ENCODE assay signal across 8 cellular contexts in the genomic region with DNA sequence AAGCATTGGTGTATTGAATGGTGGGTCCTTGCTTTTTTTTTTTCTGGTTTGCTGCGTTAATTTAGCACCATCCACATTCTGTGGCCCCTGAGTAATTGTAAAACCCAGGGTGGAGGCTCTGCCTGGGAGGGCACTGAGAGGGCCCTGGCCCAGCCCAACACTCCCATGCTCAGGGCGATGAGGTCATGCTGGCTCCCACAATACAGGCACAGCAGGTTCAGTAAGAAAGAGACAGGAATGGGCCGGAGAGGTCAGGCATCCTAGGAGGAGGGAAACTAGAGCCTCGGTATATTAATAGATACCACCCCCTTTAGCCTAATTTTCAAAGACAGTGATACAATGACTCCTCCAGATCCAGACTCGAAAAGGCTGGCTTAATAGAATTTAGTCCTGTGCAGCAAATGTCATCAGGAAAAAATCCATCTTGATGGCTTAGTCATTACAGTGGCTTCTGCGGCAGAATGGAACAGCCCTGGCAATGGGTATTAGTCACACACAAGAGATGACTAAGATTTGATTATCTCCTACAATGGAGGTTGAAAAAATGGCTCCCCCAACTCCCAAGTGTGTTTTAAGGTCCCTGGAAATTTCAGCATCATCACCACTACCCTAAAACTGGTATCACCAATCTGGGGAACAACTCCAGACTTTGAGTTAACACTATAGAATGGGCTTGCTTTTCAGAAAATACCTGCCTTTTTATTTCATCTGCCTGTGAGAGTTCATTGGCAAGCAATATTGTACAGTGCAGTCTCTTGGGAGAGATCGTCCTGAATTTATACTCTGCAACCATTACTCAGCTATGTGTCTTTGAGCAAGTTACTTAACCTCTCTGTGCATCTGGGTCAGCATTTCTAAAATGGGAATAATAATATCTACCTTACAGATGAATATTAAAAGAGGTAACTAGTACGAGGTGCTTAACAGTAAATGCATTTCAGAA. TPM values are rescaled to one million over a fixed set of nuclear protein-coding genes. Genes with fewer than 3 reads are reported as not detected.
DNase-seq lines count a peak whose midpoint lies in the region; ATAC-seq, FAIRE-seq and TF ChIP-seq lines count a peak whose summit lies in the region.

No MANE protein-coding gene starts in this region.

- 44 to 58% (median 50%) methylated on average over 8 of the region's 8 CpGs for WGBS in small intestine, 3 donors

- in situ Hi-C loops in KBM-7 (cut with MboI; ENCODE audit: low pct_unique_long_range_greater_than_20kb, low sequenced_read_pairs): no loop called here

- no peaks in the 10 kb centered on the region for H3K9me3 Mint-ChIP-seq in activated CD8-positive, alpha-beta T cell treated with anti-CD3 and anti-CD28 coated beads, Interleukin-2, amount 10 ng/mL, durations not matched to agents 7 days and 5 days (ENCODE audit: insufficient read depth)

- ATAC-seq in HG03520 (IDR thresholded peaks at IDR 0.05; ENCODE audit: unreplicated experiment) (peak; percentile 71), foreskin keratinocyte (peak; percentile 91), GM19035 (IDR thresholded peaks at IDR 0.05; ENCODE audit: unreplicated experiment) (no peak)
- ATAC-seq in activated CD8-positive, alpha-beta T cell treated with anti-CD3 and anti-CD28 coated beads, Interleukin-2, amount 10 ng/mL, durations not matched to agents 7 days and 5 days: peak; percentile 60

- H3K27me3 ChIP-seq in foreskin keratinocyte: no peaks in the 10 kb centered on the region
- no peaks in the 10 kb centered on the region for H3K27me3 ChIP-seq in small intestine (ENCODE audit: control insufficient read depth in 2 of 2, insufficient read depth in 2 of 2, low read length in 2 of 2)

- H3K4me3 Mint-ChIP-seq in activated CD8-positive, alpha-beta T cell treated with anti-CD3 and anti-CD28 coated beads, Interleukin-2, amount 10 ng/mL, durations not matched to agents 7 days and 5 days: no peak overlapping the region

- H3K4me3 ChIP-seq in skin epidermis (no peak overlapping the region), small intestine (ENCODE audit: low read depth in 1 of 2, low read length in 2 of 2) (no peak overlapping the region)

- no peak overlapping the region for H3K27ac Mint-ChIP-seq in activated CD8-positive, alpha-beta T cell treated with anti-CD3 and anti-CD28 coated beads, Interleukin-2, amount 10 ng/mL, durations not matched to agents 7 days and 5 days

- no peaks in the 10 kb centered on the region for H3K36me3 ChIP-seq in small intestine (ENCODE audit: control insufficient read depth in 2 of 2, insufficient read depth in 2 of 2, low read length in 2 of 2)

- peaks cover 43% of the 10 kb centered on the region for H3K4me1 ChIP-seq in foreskin keratinocyte
- H3K4me1 ChIP-seq in small intestine (ENCODE audit: control insufficient read depth in 2 of 2, insufficient read depth in 1 of 2, low read depth in 1 of 2, low read length in 1 of 2): peaks cover 0 to 4% of the 10 kb centered on the region in 2 donors

- H3K9me3 ChIP-seq in small intestine (ENCODE audit: control insufficient read depth, low read depth): no peaks in the 10 kb centered on the region

- CTCF ChIA-PET in activated CD8-positive, alpha-beta T cell treated with anti-CD3 and anti-CD28 coated beads, Interleukin-2, amount 10 ng/mL, durations not matched to agents 7 days and 5 days (lab: Charles Lee): interaction anchor here (0.9 to 1.8 kb wide), 3 partner anchors 18 to 1452 kb away, joined by 3 to 6 read pairs (median 3); no protein-coding TSS in a partner anchor

- no peaks in the 10 kb centered on the region for H3K27me3 Mint-ChIP-seq in activated CD8-positive, alpha-beta T cell treated with anti-CD3 and anti-CD28 coated beads, Interleukin-2, amount 10 ng/mL, durations not matched to agents 7 days and 5 days (ENCODE audit: low read depth)

- H3K27ac ChIP-seq in foreskin keratinocyte (peak overlapping the region; percentile 99), skin epidermis (peak overlapping the region in 20 of 21 experiments; percentile 12 to 87 (median 80)), small intestine (ENCODE audit: low read depth in 1 of 2, low read length in 1 of 2) (peak overlapping the region in 1 of 2 donors; percentile 36)

- no peaks in the 10 kb centered on the region for H3K36me3 Mint-ChIP-seq in activated CD8-positive, alpha-beta T cell treated with anti-CD3 and anti-CD28 coated beads, Interleukin-2, amount 10 ng/mL, durations not matched to agents 7 days and 5 days (ENCODE audit: low read depth)

- POLR2A ChIA-PET in activated CD8-positive, alpha-beta T cell treated with anti-CD3 and anti-CD28 coated beads, Interleukin-2, amount 10 ng/mL, durations not matched to agents 7 days and 5 days (lab: Charles Lee): no interaction called here

- DNase-seq in COLO829 (ENCODE audit: low spot score): peak; percentile 92
- DNase-seq in activated CD8-positive, alpha-beta T cell treated with anti-CD3 and anti-CD28 coated beads, Interleukin-2, amount 10 ng/mL, durations not matched to agents 7 days and 5 days: no peak
- peak; percentile 99 for DNase-seq in foreskin keratinocyte
- no peak for DNase-seq in small intestine
- DNase-seq in KBM-7: no peak

- TF ChIP-seq CTCF in foreskin keratinocyte (conservative IDR thresholded peaks at IDR 0.05): peak; percentile 29

- H3K4me1 Mint-ChIP-seq in activated CD8-positive, alpha-beta T cell treated with anti-CD3 and anti-CD28 coated beads, Interleukin-2, amount 10 ng/mL, durations not matched to agents 7 days and 5 days (ENCODE audit: low read depth): peaks cover 16% of the 10 kb centered on the region

- no peak for FAIRE-seq in small intestine (lab: Jason Lieb, UNC)

RNA-seq across cellular contexts. Expression of a gene that starts 43.9 kb away (rescaled TPM):
- total RNA-seq in activated CD8-positive, alpha-beta T cell treated with anti-CD3 and anti-CD28 coated beads, Interleukin-2, amount 10 ng/mL, durations not matched to agents 7 days and 5 days: 10 to 100 TPM; 26.2 to 28.6 TPM
- total RNA-seq in foreskin keratinocyte: 13.0 and 18.8 TPM in 2 replicates
- 4.1 and 5.3 TPM in 2 replicates for polyA plus RNA-seq in foreskin keratinocyte
- 1 to 10 TPM; 2.9 to 5.7 (median 4.3) TPM for polyA plus RNA-seq in small intestine

Comparison
In these comparisons a context has a peak if more than half of its experiments do, and no peak if none do; other contexts are left out.
1. DNase-seq: peak in COLO829 (single experiment) and foreskin keratinocyte (2 of 2); none in activated CD8-positive, alpha-beta T cell treated with anti-CD3 and anti-CD28 coated beads, Interleukin-2, amount 10 ng/mL, durations not matched to agents 7 days and 5 days (single experiment), small intestine (single experiment) and KBM-7 (single experiment).